Comparison of ENCODE assay signal across 9 cellular contexts in the genomic region with DNA sequence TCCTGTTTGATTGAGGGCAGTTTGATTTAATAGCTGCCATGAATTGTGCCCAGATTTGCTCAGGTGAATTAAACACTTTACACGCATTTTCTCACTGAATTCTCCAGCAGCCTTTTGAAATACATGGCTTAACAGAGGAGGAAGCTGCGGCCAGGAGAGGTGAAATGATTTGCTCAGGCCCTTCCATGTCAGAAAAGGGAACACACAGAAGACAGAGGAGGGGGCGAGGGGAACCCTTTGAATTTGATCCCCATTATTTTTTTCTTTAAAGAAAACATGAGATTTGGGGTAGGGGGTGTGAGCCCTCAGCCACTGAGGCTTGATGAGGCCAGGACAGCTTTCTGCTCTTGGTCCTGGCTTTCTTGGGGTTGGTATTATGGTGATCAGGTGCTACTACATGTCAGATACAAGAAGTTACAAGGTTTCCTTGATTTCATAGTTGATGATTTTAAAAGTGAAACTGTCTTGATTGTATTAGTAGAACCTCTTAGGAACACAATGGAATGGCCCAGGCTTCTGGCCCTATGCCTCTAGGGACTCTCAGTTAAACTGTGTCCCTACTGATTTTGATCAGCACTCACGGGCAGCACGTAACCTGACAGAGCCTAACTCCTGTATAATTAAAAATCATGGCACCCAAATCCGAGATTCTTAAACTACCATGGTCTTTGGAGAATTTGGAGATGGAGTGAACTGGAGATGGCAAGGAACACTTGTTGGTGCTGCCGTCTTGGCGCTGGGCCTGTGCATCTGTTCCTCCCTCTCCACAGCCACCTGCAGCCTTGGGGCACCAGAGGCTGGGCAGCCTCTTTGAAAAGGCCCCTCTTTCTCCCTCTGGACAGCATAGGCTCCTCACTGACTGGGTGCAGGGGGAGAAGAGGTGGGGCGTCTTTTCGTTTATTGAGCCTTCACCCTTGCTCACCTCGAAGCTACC.
DNase-seq lines count a peak whose midpoint lies in the region; ATAC-seq and TF ChIP-seq lines count a peak whose summit lies in the region.
"Had no signal": no experiment of that assay in that cellular context is flagged by ENCODE, and none has a peak within 500 bp of the region (broad histone marks: within the 10 kb centered on the region; RNA-seq: fewer than 3 reads in every experiment).

No MANE protein-coding gene starts in this region.

- peak overlapping the region; percentile 85 for H3K9ac ChIP-seq in neural cell (ENCODE audit: low read length)

- H3K9me2 ChIP-seq in neural cell (ENCODE audit: insufficient read depth, low read length) = no peaks in the 10 kb centered on the region

- CTCF ChIA-PET in Panc1 (lab: Charles Lee) = no interaction called here

- TSS peak; percentile 6 for BruUV-seq in Panc1 (replicated peaks; lab: Mats Ljungman, UMichigan)

- peak overlapping the region; percentile 72 for H3K4me2 ChIP-seq in neural cell (ENCODE audit: low read length)

- intact Hi-C loops in Panc1 (cut with micrococcal nuclease; ENCODE audit: unreplicated experiment) = no loop called here

- TF ChIP-seq CTCF in Panc1 (IDR thresholded peaks at IDR 0.05) (no peak), neural cell (IDR thresholded peaks at IDR 0.05; ENCODE audit: poor library complexity, severe bottlenecking) (no peak)

- H3K27ac ChIP-seq in Panc1 (ENCODE audit: low read length) (peak overlapping the region; percentile 96), neural cell (ENCODE audit: low read length) (peak overlapping the region; percentile 97), SJCRH30 (no peak overlapping the region)

- H3K27me3 ChIP-seq in Panc1 (ENCODE audit: control insufficient read depth, insufficient read depth, low read length) (no peaks in the 10 kb centered on the region), neural cell (ENCODE audit: insufficient read depth, low read depth, low read length) (no peaks in the 10 kb centered on the region), SJCRH30 (no peaks in the 10 kb centered on the region)

- no peak overlapping the region for H2AFZ ChIP-seq in neural cell (ENCODE audit: low read depth, low read length)

- ATAC-seq in GM18519 (IDR thresholded peaks at IDR 0.05; ENCODE audit: low FRiP score, unreplicated experiment) = peak; percentile 32
- peak; percentile 29 for ATAC-seq in HG02571 (IDR thresholded peaks at IDR 0.05; ENCODE audit: unreplicated experiment)
- no peak for ATAC-seq in Panc1

- no peaks in the 10 kb centered on the region; the same call in 1 of the 2 replicates for H3K9me3 ChIP-seq in Panc1 (ENCODE audit: control insufficient read depth, insufficient read depth, low read depth, low read length)
- no peaks in the 10 kb centered on the region for H3K9me3 ChIP-seq in neural cell (ENCODE audit: low read length)
- H3K9me3 ChIP-seq in SJCRH30 (replicated peaks) = no peaks in the 10 kb centered on the region

- H3K36me3 ChIP-seq in Panc1 (ENCODE audit: control insufficient read depth, insufficient read depth, low read length) (no peaks in the 10 kb centered on the region), neural cell (ENCODE audit: insufficient read depth, low read length) (no peaks in the 10 kb centered on the region), SJCRH30 (peaks cover 2% of the 10 kb centered on the region; the same call in 1 of the 2 replicates)

- POLR2A ChIA-PET in Panc1 (lab: Charles Lee) = interaction anchor here (0.6 to 1.0 kb wide), 4 partner anchors 8 to 142 kb away, joined by 3 to 6 read pairs (median 3); no protein-coding TSS in a partner anchor

- in situ Hi-C loops in Panc1 (cut with HindIII; ENCODE audit: low pct_unique_long_range_greater_than_20kb, low sequenced_read_pairs) = no loop called here

- peaks cover 97% of the 10 kb centered on the region for H3K4me1 ChIP-seq in Panc1 (ENCODE audit: control insufficient read depth, insufficient read depth, low read length)
- H3K4me1 ChIP-seq in SJCRH30 = peaks cover 9% of the 10 kb centered on the region; the same call in 1 of the 2 replicates

- H3F3A ChIP-seq in neural cell (ENCODE audit: insufficient read depth, low read length, poor library complexity, severe bottlenecking) = peaks cover 20% of the 10 kb centered on the region

- peak overlapping the region in 1 of 2 experiments; percentile 47; a peak in 2 of 4 replicates for H3K4me3 ChIP-seq in Panc1 (ENCODE audit: low read depth in 2 of 2, low read length in 2 of 2)
- H3K4me3 ChIP-seq in neural cell (ENCODE audit: low read length) = peak overlapping the region; percentile 61
- no peak overlapping the region for H3K4me3 ChIP-seq in SJCRH30

- H4K20me1 ChIP-seq in neural cell (ENCODE audit: insufficient read depth) = no peaks in the 10 kb centered on the region

- no peak for TF ChIP-seq EP300 in neural cell (conservative IDR thresholded peaks at IDR 0.05; ENCODE audit: poor library complexity, severe bottlenecking)

- peaks cover 82% of the 10 kb centered on the region for H3K79me2 ChIP-seq in neural cell (replicated peaks; ENCODE audit: insufficient read depth, low read length)

- no peak for TF ChIP-seq RAD21 in neural cell (conservative IDR thresholded peaks at IDR 0.05)

- DNase-seq in Panc1 (ENCODE audit: low read depth, low spot score) = no peak
- no peak for DNase-seq in activated CD4-positive, alpha-beta T cell treated with anti-CD3 and anti-CD28 coated beads, Interleukin-2, amount 50 U/mL, for 1 hour
- DNase-seq in NCI-H510A treated with DMSO at 0.1 percent for 48 hours (lab: John Stamatoyannopoulos, UW) = no peak
- DNase-seq in SJCRH30 = no peak
- no peak for DNase-seq in stimulated activated CD4-positive, alpha-beta T cell treated with anti-CD3 and anti-CD28 coated beads, Interleukin-4, amount 100 ng/mL, for 1 hour
- DNase-seq: activated T-cell treated with anti-CD3 and anti-CD28 coated beads, Interleukin-2, amount 50 U/mL, for 1 hour had no signal

TF ChIP-seq in neural cell, 6 proteins besides CTCF, POLR2A, EP300 and RAD21:
- TF ChIP-seq EZH2 (IDR thresholded peaks at IDR 0.05; ENCODE audit: borderline replicate concordance, insufficient read depth, low read length, poor library complexity, severe bottlenecking) = no peak
- TF ChIP-seq MXI1 (conservative IDR thresholded peaks at IDR 0.05; ENCODE audit: poor library complexity, severe bottlenecking) = no peak
- TF ChIP-seq, protein P1, sequence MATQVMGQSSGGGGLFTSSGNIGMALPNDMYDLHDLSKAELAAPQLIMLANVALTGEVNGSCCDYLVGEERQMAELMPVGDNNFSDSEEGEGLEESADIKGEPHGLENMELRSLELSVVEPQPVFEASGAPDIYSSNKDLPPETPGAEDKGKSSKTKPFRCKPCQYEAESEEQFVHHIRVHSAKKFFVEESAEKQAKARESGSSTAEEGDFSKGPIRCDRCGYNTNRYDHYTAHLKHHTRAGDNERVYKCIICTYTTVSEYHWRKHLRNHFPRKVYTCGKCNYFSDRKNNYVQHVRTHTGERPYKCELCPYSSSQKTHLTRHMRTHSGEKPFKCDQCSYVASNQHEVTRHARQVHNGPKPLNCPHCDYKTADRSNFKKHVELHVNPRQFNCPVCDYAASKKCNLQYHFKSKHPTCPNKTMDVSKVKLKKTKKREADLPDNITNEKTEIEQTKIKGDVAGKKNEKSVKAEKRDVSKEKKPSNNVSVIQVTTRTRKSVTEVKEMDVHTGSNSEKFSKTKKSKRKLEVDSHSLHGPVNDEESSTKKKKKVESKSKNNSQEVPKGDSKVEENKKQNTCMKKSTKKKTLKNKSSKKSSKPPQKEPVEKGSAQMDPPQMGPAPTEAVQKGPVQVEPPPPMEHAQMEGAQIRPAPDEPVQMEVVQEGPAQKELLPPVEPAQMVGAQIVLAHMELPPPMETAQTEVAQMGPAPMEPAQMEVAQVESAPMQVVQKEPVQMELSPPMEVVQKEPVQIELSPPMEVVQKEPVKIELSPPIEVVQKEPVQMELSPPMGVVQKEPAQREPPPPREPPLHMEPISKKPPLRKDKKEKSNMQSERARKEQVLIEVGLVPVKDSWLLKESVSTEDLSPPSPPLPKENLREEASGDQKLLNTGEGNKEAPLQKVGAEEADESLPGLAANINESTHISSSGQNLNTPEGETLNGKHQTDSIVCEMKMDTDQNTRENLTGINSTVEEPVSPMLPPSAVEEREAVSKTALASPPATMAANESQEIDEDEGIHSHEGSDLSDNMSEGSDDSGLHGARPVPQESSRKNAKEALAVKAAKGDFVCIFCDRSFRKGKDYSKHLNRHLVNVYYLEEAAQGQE (IDR thresholded peaks at IDR 0.05; ENCODE audit: borderline replicate concordance) = no peak
- TF ChIP-seq SMC3 (conservative IDR thresholded peaks at IDR 0.05; ENCODE audit: poor library complexity) = no peak
- TF ChIP-seq POLR2AphosphoS5 (IDR thresholded peaks at IDR 0.05) = no peak
- no peak for TF ChIP-seq TAF1 (IDR thresholded peaks at IDR 0.05; ENCODE audit: low read depth)
